10 cellular contexts compared by ENCODE assay signal in genomic region chr5:39191216-39191615, GRCh38. TPM values are rescaled to one million over a fixed set of nuclear protein-coding genes. Genes with fewer than 3 reads are reported as not detected.
DNase-seq lines count a peak whose midpoint lies in the region; ATAC-seq and FAIRE-seq lines count a peak whose summit lies in the region.
"Had no signal": no experiment of that assay in that cellular context is flagged by ENCODE, and none has a peak within 500 bp of the region (broad histone marks: within the 10 kb centered on the region; RNA-seq: fewer than 3 reads in every experiment).

No MANE protein-coding gene starts in this region.

- FAIRE-seq in frontal cortex (lab: Jason Lieb, UNC), result no peak
- FAIRE-seq: HTR-8/SVneo had no signal

- peak; percentile 66 for ATAC-seq in GM18909 (IDR thresholded peaks at IDR 0.05; ENCODE audit: poor library complexity, unreplicated experiment)
- ATAC-seq in HG02623 (IDR thresholded peaks at IDR 0.05; ENCODE audit: unreplicated experiment), result peak; percentile 68
- no peak for ATAC-seq in GM18517 (IDR thresholded peaks at IDR 0.05; ENCODE audit: unreplicated experiment)

- peak overlapping the region; percentile 84 for H3K27ac Mint-ChIP-seq in T-helper 2 cell treated with Interferon-gamma antibody and Interleukin-4, amounts not matched to agents 5 μg/mL and 100 μg/mL, for 36 hours
- H3K27ac Mint-ChIP-seq: neural progenitor cell had no signal

- peaks cover 92% of the 10 kb centered on the region for H3K4me1 Mint-ChIP-seq in T-helper 2 cell treated with Interferon-gamma antibody and Interleukin-4, amounts not matched to agents 5 μg/mL and 100 μg/mL, for 36 hours (ENCODE audit: low read depth)

- no peaks in the 10 kb centered on the region for H3K9me3 Mint-ChIP-seq in T-helper 2 cell treated with Interferon-gamma antibody and Interleukin-4, amounts not matched to agents 5 μg/mL and 100 μg/mL, for 36 hours
- H3K9me3 Mint-ChIP-seq: neural progenitor cell had no signal

- DNase-seq in T-helper 2 cell treated with Interferon-gamma antibody and Interleukin-4, amounts not matched to agents 5 μg/mL and 100 μg/mL, for 36 hours (ENCODE audit: low spot score), result peak; percentile 40
- DNase-seq in myocyte (ENCODE audit: low read depth) (peak; percentile 4), frontal cortex (ENCODE audit: low spot score in 2 of 2) (no peak)
- DNase-seq in stimulated activated CD8-positive, alpha-beta memory T cell treated with anti-CD3 and anti-CD28 coated beads, Interleukin-4, amount 100 ng/mL, for 48 hours, result no peak
- DNase-seq: NK-92 treated with Interleukin-12 subunit alpha and Interleukin-12 subunit beta, amount 100 ng/mL, for 24 hours had no signal

- H3K4me3 Mint-ChIP-seq in T-helper 2 cell treated with Interferon-gamma antibody and Interleukin-4, amounts not matched to agents 5 μg/mL and 100 μg/mL, for 36 hours, result peak overlapping the region; percentile 79
- H3K4me3 Mint-ChIP-seq: neural progenitor cell had no signal

- peaks cover 39% of the 10 kb centered on the region for H3K36me3 Mint-ChIP-seq in T-helper 2 cell treated with Interferon-gamma antibody and Interleukin-4, amounts not matched to agents 5 μg/mL and 100 μg/mL, for 36 hours (ENCODE audit: low read depth)
- H3K36me3 Mint-ChIP-seq: neural progenitor cell had no signal

- H3K27me3 Mint-ChIP-seq in T-helper 2 cell treated with Interferon-gamma antibody and Interleukin-4, amounts not matched to agents 5 μg/mL and 100 μg/mL, for 36 hours (ENCODE audit: low read depth), result no peaks in the 10 kb centered on the region

RNA-seq across cellular contexts. Expression of gene FYB1, which starts 28.1 kb away (rescaled TPM):
- total RNA-seq in myocyte (not detected in 2 replicates), frontal cortex (1.6 TPM)
- polyA plus RNA-seq in myocyte (2012), result not detected

Comparison
In these comparisons a context has a peak if more than half of its experiments do, and no peak if none do; other contexts are left out.
1. DNase-seq: peak in T-helper 2 cell treated with Interferon-gamma antibody and Interleukin-4, amounts not matched to agents 5 μg/mL and 100 μg/mL, for 36 hours (single experiment) and myocyte (single experiment); none in frontal cortex (0 of 2) and stimulated activated CD8-positive, alpha-beta memory T cell treated with anti-CD3 and anti-CD28 coated beads, Interleukin-4, amount 100 ng/mL, for 48 hours (single experiment).